ENCODE assay signal across 14 cellular contexts in genomic region chr5:177595026-177595585, GRCh38. TPM values are rescaled to one million over a fixed set of nuclear protein-coding genes. Genes with fewer than 3 reads are reported as not detected.
A peak's percentile ranks its signal among the peaks of the same experiment; 100 is the strongest.
DNase-seq lines count a peak whose midpoint lies in the region; TF ChIP-seq lines count a peak whose summit lies in the region.
"Had no signal": no experiment of that assay in that cellular context is flagged by ENCODE, and none has a peak within 500 bp of the region (broad histone marks: within the 10 kb centered on the region; RNA-seq: fewer than 3 reads in every experiment).

No MANE protein-coding gene starts in this region.

- no peak overlapping the region for H3K4me3 ChIP-seq in sigmoid colon
- no peak overlapping the region for H3K4me3 ChIP-seq in ovary

- H3K9me3 Mint-ChIP-seq in activated naive CD4-positive, alpha-beta T cell treated with anti-CD3 and anti-CD28 coated beads, Interleukin-2, amount 50 U/mL, for 24 hours = no peaks in the 10 kb centered on the region
- no peaks in the 10 kb centered on the region for H3K9me3 Mint-ChIP-seq in activated T-helper 2 cell treated with anti-CD3 and anti-CD28 coated beads, Interferon-gamma antibody, Interleukin-2, Interleukin-4, amounts not matched to agents 10 μg/mL and 5 μg/mL and 100 μg/mL, durations not matched to agents 14 hours and 24 hours and 36 hours
- H3K9me3 Mint-ChIP-seq: H9 had no signal

- peaks cover 11 to 36% (median 27%) of the 10 kb centered on the region in 4 donors for H3K36me3 ChIP-seq in sigmoid colon
- no peaks in the 10 kb centered on the region for H3K36me3 ChIP-seq in ovary

- intact Hi-C loops in activated T-helper 2 cell treated with anti-CD3 and anti-CD28 coated beads, Interferon-gamma antibody, Interleukin-2, Interleukin-4, amounts not matched to agents 10 μg/mL and 5 μg/mL and 100 μg/mL, durations not matched to agents 14 hours and 24 hours and 36 hours (cut with micrococcal nuclease) = loop anchor here (10.0 kb wide), 1 partner anchor 610 kb away; the partner anchor contains the start of gene HNRNPAB
- intact Hi-C loops in sigmoid colon (cut with DNase I) (no loop called here), ovary (cut with DNase I) (loop anchor here in 1 of 4 donors (5.0 kb wide), 1 partner anchor 547 kb away; no protein-coding TSS in a partner anchor)

- H3K36me3 Mint-ChIP-seq in activated naive CD4-positive, alpha-beta T cell treated with anti-CD3 and anti-CD28 coated beads, Interleukin-2, amount 50 U/mL, for 24 hours = peaks cover 11% of the 10 kb centered on the region
- peaks cover 52% of the 10 kb centered on the region for H3K36me3 Mint-ChIP-seq in activated T-helper 2 cell treated with anti-CD3 and anti-CD28 coated beads, Interferon-gamma antibody, Interleukin-2, Interleukin-4, amounts not matched to agents 10 μg/mL and 5 μg/mL and 100 μg/mL, durations not matched to agents 14 hours and 24 hours and 36 hours (ENCODE audit: low read depth)

- no peak overlapping the region for H3K27ac Mint-ChIP-seq in activated naive CD4-positive, alpha-beta T cell treated with anti-CD3 and anti-CD28 coated beads, Interleukin-2, amount 50 U/mL, for 24 hours
- H3K27ac Mint-ChIP-seq in activated T-helper 2 cell treated with anti-CD3 and anti-CD28 coated beads, Interferon-gamma antibody, Interleukin-2, Interleukin-4, amounts not matched to agents 10 μg/mL and 5 μg/mL and 100 μg/mL, durations not matched to agents 14 hours and 24 hours and 36 hours = no peak overlapping the region
- H3K27ac Mint-ChIP-seq: B cell, H9 had no signal

- no peak for TF ChIP-seq CTCF in sigmoid colon (IDR thresholded peaks at IDR 0.05)
- no peak for TF ChIP-seq CTCF in ovary (IDR thresholded peaks at IDR 0.05)

- H3K27ac ChIP-seq in sigmoid colon (no peak overlapping the region), ovary (no peak overlapping the region)

- H3K4me1 ChIP-seq in sigmoid colon (peaks cover 0 to 28% (median 21%) of the 10 kb centered on the region in 4 donors), ovary (ENCODE audit: insufficient read depth) (peaks cover 4% of the 10 kb centered on the region)

- WGBS in sigmoid colon, 2 donors = 92 to 95% methylated on average over 8 of the region's 8 CpGs
- WGBS in ovary, 3 donors = 90 to 96% (median 96%) methylated on average over 8 of the region's 8 CpGs

- H3K4me1 Mint-ChIP-seq in activated naive CD4-positive, alpha-beta T cell treated with anti-CD3 and anti-CD28 coated beads, Interleukin-2, amount 50 U/mL, for 24 hours = peaks cover 36% of the 10 kb centered on the region
- H3K4me1 Mint-ChIP-seq in activated T-helper 2 cell treated with anti-CD3 and anti-CD28 coated beads, Interferon-gamma antibody, Interleukin-2, Interleukin-4, amounts not matched to agents 10 μg/mL and 5 μg/mL and 100 μg/mL, durations not matched to agents 14 hours and 24 hours and 36 hours (ENCODE audit: low read depth) = peaks cover 17% of the 10 kb centered on the region

- H3K9me3 ChIP-seq in sigmoid colon (no peaks in the 10 kb centered on the region), ovary (no peaks in the 10 kb centered on the region)

- H3K4me3 Mint-ChIP-seq in activated naive CD4-positive, alpha-beta T cell treated with anti-CD3 and anti-CD28 coated beads, Interleukin-2, amount 50 U/mL, for 24 hours = peak overlapping the region; percentile 15
- H3K4me3 Mint-ChIP-seq in activated T-helper 2 cell treated with anti-CD3 and anti-CD28 coated beads, Interferon-gamma antibody, Interleukin-2, Interleukin-4, amounts not matched to agents 10 μg/mL and 5 μg/mL and 100 μg/mL, durations not matched to agents 14 hours and 24 hours and 36 hours (ENCODE audit: low read depth) = peak overlapping the region; percentile 8
- H3K4me3 Mint-ChIP-seq: B cell had no signal

- no peak for DNase-seq in activated naive CD4-positive, alpha-beta T cell treated with anti-CD3 and anti-CD28 coated beads, Interleukin-2, amount 50 U/mL, for 16 hours
- no peak for DNase-seq in activated T-helper 2 cell treated with anti-CD3 and anti-CD28 coated beads, Interferon-gamma antibody, Interleukin-2, Interleukin-4, amounts not matched to agents 10 μg/mL and 5 μg/mL and 100 μg/mL, durations not matched to agents 14 hours and 24 hours and 36 hours (ENCODE audit: low spot score)
- DNase-seq in sigmoid colon (peak; percentile 47), ovary (no peak), NCI-H2029 (lab: John Stamatoyannopoulos, UW) (no peak), UCSD-AML1 (lab: John Stamatoyannopoulos, UW; ENCODE audit: unreplicated experiment) (no peak)
- DNase-seq: C1 segment of cervical spinal cord; CD4-positive, alpha-beta memory T cell; DMS79 treated with DMSO at 0.1 percent for 48 hours; EL; GOT3; H9 had no signal

- H3K27me3 ChIP-seq in sigmoid colon (peaks cover 0 to 9% (median 0%) of the 10 kb centered on the region in 3 donors), ovary (no peaks in the 10 kb centered on the region)

- TF ChIP-seq POLR2A in sigmoid colon (IDR thresholded peaks at IDR 0.05) (no peak), ovary (IDR thresholded peaks at IDR 0.05) (no peak)

- TF ChIP-seq EP300 in sigmoid colon (IDR thresholded peaks at IDR 0.05) (no peak), ovary (IDR thresholded peaks at IDR 0.05) (no peak)

- H3K27me3 Mint-ChIP-seq in activated naive CD4-positive, alpha-beta T cell treated with anti-CD3 and anti-CD28 coated beads, Interleukin-2, amount 50 U/mL, for 24 hours = peaks cover 3% of the 10 kb centered on the region
- peaks cover 7% of the 10 kb centered on the region for H3K27me3 Mint-ChIP-seq in activated T-helper 2 cell treated with anti-CD3 and anti-CD28 coated beads, Interferon-gamma antibody, Interleukin-2, Interleukin-4, amounts not matched to agents 10 μg/mL and 5 μg/mL and 100 μg/mL, durations not matched to agents 14 hours and 24 hours and 36 hours (ENCODE audit: low read depth)

RNA-seq across cellular contexts. Expression of gene TMED9, which starts 3.1 kb away (rescaled TPM):
- total RNA-seq in activated T-helper 2 cell treated with anti-CD3 and anti-CD28 coated beads, Interferon-gamma antibody, Interleukin-2, Interleukin-4, amounts not matched to agents 10 μg/mL and 5 μg/mL and 100 μg/mL, durations not matched to agents 14 hours and 24 hours and 36 hours = 174 and 175 TPM in 2 replicates
- 10 to 100 TPM; 48.9 to 64.5 (median 55.6) TPM for total RNA-seq in sigmoid colon
- polyA plus RNA-seq in sigmoid colon = 100 to 1,000 TPM in 1 of 3 donors, 10 to 100 TPM in 2; 37.2 to 221 (median 73.8) TPM
- total RNA-seq in ovary = 100 to 1,000 TPM in 2 of 7 donors, 10 to 100 TPM in 5; 54.0 to 112 (median 80.7) TPM
- 10 to 100 TPM; 68.5 to 80.3 TPM for polyA plus RNA-seq in ovary

RNA-seq across cellular contexts. Expression of gene B4GALT7, which starts 4.8 kb away (rescaled TPM):
- total RNA-seq in activated T-helper 2 cell treated with anti-CD3 and anti-CD28 coated beads, Interferon-gamma antibody, Interleukin-2, Interleukin-4, amounts not matched to agents 10 μg/mL and 5 μg/mL and 100 μg/mL, durations not matched to agents 14 hours and 24 hours and 36 hours = 20.9 and 22.1 TPM in 2 replicates
- total RNA-seq in sigmoid colon (10 to 100 TPM; 13.3 to 18.5 (median 15.6) TPM), ovary (10 to 100 TPM; 18.0 to 40.0 (median 27.2) TPM)
- polyA plus RNA-seq in sigmoid colon (10 to 100 TPM in 2 of 3 donors, 1 to 10 TPM in 1; 4.9 to 25.8 (median 13.8) TPM), ovary (10 to 100 TPM in 1 of 2 donors, 1 to 10 TPM in 1; 8.5 to 28.7 TPM)

RNA-seq across cellular contexts. Expression of gene FAM193B, which starts 40.7 kb away (rescaled TPM):
- total RNA-seq in activated T-helper 2 cell treated with anti-CD3 and anti-CD28 coated beads, Interferon-gamma antibody, Interleukin-2, Interleukin-4, amounts not matched to agents 10 μg/mL and 5 μg/mL and 100 μg/mL, durations not matched to agents 14 hours and 24 hours and 36 hours = 75.8 and 81.0 TPM in 2 replicates
- total RNA-seq in sigmoid colon = 10 to 100 TPM; 39.6 to 82.8 (median 43.9) TPM
- polyA plus RNA-seq in sigmoid colon = 10 to 100 TPM in 2 of 3 donors, 1 to 10 TPM in 1; 9.0 to 87.4 (median 10.2) TPM
- total RNA-seq in ovary = 10 to 100 TPM; 50.2 to 77.6 (median 64.3) TPM
- 10 to 100 TPM; 14.8 to 77.3 TPM for polyA plus RNA-seq in ovary
